Comparison of ENCODE assay signal across 1 cellular context in genomic region chr6:36493859-36494258, GRCh38.
TF ChIP-seq lines count a peak whose summit lies in the region.

No MANE protein-coding gene starts in this region.

TF ChIP-seq in K562, 482 proteins besides CTCF, POLR2A, EP300 and RAD21:
- no peak for TF ChIP-seq CBFB (CRISPR knock-in tag; IDR thresholded peaks at IDR 0.05)
- no peak for TF ChIP-seq SIRT6 (IDR thresholded peaks at IDR 0.05; ENCODE audit: low read depth, low read length)
- no peak for TF ChIP-seq SETDB1 (IDR thresholded peaks at IDR 0.05; ENCODE audit: low read length)
- no peak for TF ChIP-seq IRF1 (CRISPR knock-in tag; IDR thresholded peaks at IDR 0.05; ENCODE audit: borderline replicate concordance)
- TF ChIP-seq TOE1 (IDR thresholded peaks at IDR 0.05; ENCODE audit: borderline replicate concordance) = no peak
- no peak for TF ChIP-seq TOE1 (CRISPR knock-in tag; IDR thresholded peaks at IDR 0.05; ENCODE audit: borderline replicate concordance, low read depth)
- no peak for TF ChIP-seq CREB3L1 (IDR thresholded peaks at IDR 0.05; ENCODE audit: borderline replicate concordance, low read depth)
- no peak for TF ChIP-seq BCL6 (CRISPR knock-in tag; IDR thresholded peaks at IDR 0.05)
- TF ChIP-seq ZNF324 (CRISPR knock-in tag; IDR thresholded peaks at IDR 0.05) = no peak
